ENCODE assay signal across 8 cellular contexts in genomic region chr12:53268009-53268636, GRCh38. TPM values are rescaled to one million over a fixed set of nuclear protein-coding genes. Genes with fewer than 3 reads are reported as not detected.
DNase-seq lines count a peak whose midpoint lies in the region; ATAC-seq and TF ChIP-seq lines count a peak whose summit lies in the region.

Gene ESPL1 (plus strand): TSS chr12:53268299. CDS start chr12:53268767, 468 bp downstream.

- H3K27me3 Mint-ChIP-seq in nephron progenitor cell (ENCODE audit: low read depth, poor library complexity), result peaks cover 3% of the 10 kb centered on the region

- peak within 1 kb of the TSS; percentile 58 for H3K27ac Mint-ChIP-seq in nephron progenitor cell

- DNase-seq in DMS79 treated with DMSO at 0.1 percent for 48 hours (lab: John Stamatoyannopoulos, UW) (peak; percentile 21), HuH-7.5 (ENCODE audit: low spot score) (peak; percentile 89), RKO (ENCODE audit: low spot score) (peak; percentile 87), activated T-helper 1 cell treated with Interleukin-2 at 50 U/mL for 16 hours (ENCODE audit: low read depth) (peak; percentile 70), fibroblast of pulmonary artery (ENCODE audit: low read depth) (peak; percentile 76), nephron progenitor cell (peak; percentile 82), stomach (peak; percentile 75)

- TF ChIP-seq POLR2A in stomach (IDR thresholded peaks at IDR 0.05), result no peak

- H3K9me3 ChIP-seq in stomach, result no peaks in the 10 kb centered on the region

- peak; percentile 76 for ATAC-seq in GM21528 (IDR thresholded peaks at IDR 0.05; ENCODE audit: low FRiP score, unreplicated experiment)

- H3K4me3 ChIP-seq in fibroblast of pulmonary artery (replicated peaks; ENCODE audit: low read depth, low read length) (peak within 1 kb of the TSS; percentile 86), stomach (peak within 1 kb of the TSS; percentile 51 to 93 (median 74))

- peaks cover 21% of the 10 kb centered on the region for H3K36me3 Mint-ChIP-seq in nephron progenitor cell (ENCODE audit: low read depth)

- WGBS in stomach, 5 donors, result 0 to 1% (median 0%) methylated on average over 56 to 59 of the region's 59 CpGs

- H3K4me3 Mint-ChIP-seq in nephron progenitor cell, result peak within 1 kb of the TSS; percentile 98

- no peaks in the 10 kb centered on the region for H3K36me3 ChIP-seq in stomach

- H3K27ac ChIP-seq in stomach, result peak within 1 kb of the TSS in 4 of 5 donors; percentile 36 to 71 (median 54)

- peaks cover 55% of the 10 kb centered on the region for H3K4me1 Mint-ChIP-seq in nephron progenitor cell

- no peak for TF ChIP-seq EP300 in stomach (IDR thresholded peaks at IDR 0.05)

- TF ChIP-seq CTCF in fibroblast of pulmonary artery (IDR thresholded peaks at IDR 0.05; ENCODE audit: low read length, missing control alignments), result peak; percentile 21
- TF ChIP-seq CTCF in nephron progenitor cell (IDR thresholded peaks at IDR 0.05), result peak; percentile 45
- TF ChIP-seq CTCF in stomach (IDR thresholded peaks at IDR 0.05), result peak in 2 of 7 experiments; percentile 15 to 30

- no peaks in the 10 kb centered on the region for H3K27me3 ChIP-seq in stomach

- no peaks in the 10 kb centered on the region for H3K9me3 Mint-ChIP-seq in nephron progenitor cell

- H3K4me1 ChIP-seq in stomach, result peaks cover 7 to 28% (median 16%) of the 10 kb centered on the region in 4 donors

- intact Hi-C loops in stomach (cut with DNase I; ENCODE audit: low total_unique reads), result no loop called here

RNA-seq across cellular contexts. Expression of gene ESPL1, which starts in this region (rescaled TPM):
- total RNA-seq in stomach, result 10 to 100 TPM in 1 of 5 donors, 1 to 10 TPM in 4; 3.3 to 43.2 (median 6.6) TPM
- polyA plus RNA-seq in stomach, result 10 to 100 TPM in 1 of 3 donors, under 1 TPM in 2; 0.15 to 13.1 (median 0.75) TPM

Comparison
In these comparisons a context has a peak if more than half of its experiments do, and no peak if none do; other contexts are left out.
1. Peak in every context shown above with its lines: DNase-seq, ATAC-seq, H3K4me3 ChIP-seq and H3K27ac ChIP-seq.
2. DNase-seq: peak in every context shown above with its lines; median percentile 89 in HuH-7.5; 87 in RKO; 82 in nephron progenitor cell; 76 in fibroblast of pulmonary artery; 75 in stomach; 70 in activated T-helper 1 cell treated with Interleukin-2 at 50 U/mL for 16 hours; 21 in DMS79 treated with DMSO at 0.1 percent for 48 hours.